In the genomic region with DNA sequence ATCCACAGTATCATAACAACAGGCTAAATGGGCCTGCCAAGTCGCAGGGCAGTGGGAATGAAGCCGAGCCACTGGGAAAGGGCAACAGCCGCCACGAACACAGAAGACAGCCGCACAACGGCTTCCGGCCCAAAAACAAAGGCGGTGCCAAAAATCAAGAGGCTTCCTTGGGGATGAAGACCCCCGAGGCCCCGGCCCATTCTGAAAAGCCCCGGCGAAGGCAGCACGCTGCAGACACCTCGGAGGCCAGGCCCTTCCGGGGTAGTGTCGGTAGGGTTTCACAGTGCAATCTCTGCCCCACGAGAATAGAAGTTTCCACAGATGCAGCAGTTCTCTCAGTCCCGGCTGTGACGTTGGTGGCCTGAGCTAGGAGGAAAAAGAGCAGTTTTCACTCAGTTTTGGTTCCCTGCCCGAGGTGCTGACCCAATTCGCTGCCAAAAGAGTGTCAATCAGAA, we compare ENCODE assay signal across 2 cellular contexts.
TF ChIP-seq lines count a peak whose summit lies in the region.

No MANE protein-coding gene starts in this region.

TF ChIP-seq in endothelial cell of umbilical vein, 7 proteins besides CTCF, POLR2A, EP300 and RAD21:
- no peak for TF ChIP-seq JUN (IDR thresholded peaks at IDR 0.05; ENCODE audit: borderline replicate concordance, insufficient read depth, insufficient read length, low read depth)
- no peak for TF ChIP-seq EZH2 (IDR thresholded peaks at IDR 0.05; ENCODE audit: borderline replicate concordance, low read depth, low read length, severe bottlenecking)
- TF ChIP-seq MYC (IDR thresholded peaks at IDR 0.05; ENCODE audit: low read depth, low read length): no peak
- no peak for TF ChIP-seq GATA2 (IDR thresholded peaks at IDR 0.05; ENCODE audit: insufficient read depth, insufficient read length, low read depth, low read length)
- no peak for TF ChIP-seq FOS (IDR thresholded peaks at IDR 0.05; ENCODE audit: borderline replicate concordance, insufficient read depth, low read length)
- no peak for TF ChIP-seq POLR2AphosphoS5 (IDR thresholded peaks at IDR 0.05; ENCODE audit: insufficient read depth, low read depth, low read length)
- TF ChIP-seq, protein P1, sequence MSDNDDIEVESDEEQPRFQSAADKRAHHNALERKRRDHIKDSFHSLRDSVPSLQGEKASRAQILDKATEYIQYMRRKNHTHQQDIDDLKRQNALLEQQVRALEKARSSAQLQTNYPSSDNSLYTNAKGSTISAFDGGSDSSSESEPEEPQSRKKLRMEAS (IDR thresholded peaks at IDR 0.05; ENCODE audit: insufficient read depth, insufficient read length): no peak

TF ChIP-seq in HepG2, 621 proteins besides CTCF, POLR2A, EP300 and RAD21:
- TF ChIP-seq ZKSCAN8 (CRISPR knock-in tag; IDR thresholded peaks at IDR 0.05; ENCODE audit: borderline replicate concordance): no peak
- peak; percentile 56 for TF ChIP-seq AGO2 (optimal IDR thresholded peaks at IDR 0.05; ENCODE audit: low read depth, low read length)
- TF ChIP-seq POLR2AphosphoS5 (IDR thresholded peaks at IDR 0.05; ENCODE audit: low read depth, low read length): no peak
- TF ChIP-seq, protein P2, sequence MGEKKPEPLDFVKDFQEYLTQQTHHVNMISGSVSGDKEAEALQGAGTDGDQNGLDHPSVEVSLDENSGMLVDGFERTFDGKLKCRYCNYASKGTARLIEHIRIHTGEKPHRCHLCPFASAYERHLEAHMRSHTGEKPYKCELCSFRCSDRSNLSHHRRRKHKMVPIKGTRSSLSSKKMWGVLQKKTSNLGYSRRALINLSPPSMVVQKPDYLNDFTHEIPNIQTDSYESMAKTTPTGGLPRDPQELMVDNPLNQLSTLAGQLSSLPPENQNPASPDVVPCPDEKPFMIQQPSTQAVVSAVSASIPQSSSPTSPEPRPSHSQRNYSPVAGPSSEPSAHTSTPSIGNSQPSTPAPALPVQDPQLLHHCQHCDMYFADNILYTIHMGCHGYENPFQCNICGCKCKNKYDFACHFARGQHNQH (CRISPR knock-in tag; IDR thresholded peaks at IDR 0.05): no peak
- TF ChIP-seq KDM2A (CRISPR knock-in tag; IDR thresholded peaks at IDR 0.05; ENCODE audit: borderline replicate concordance, low read depth): no peak
- TF ChIP-seq, protein P3, sequence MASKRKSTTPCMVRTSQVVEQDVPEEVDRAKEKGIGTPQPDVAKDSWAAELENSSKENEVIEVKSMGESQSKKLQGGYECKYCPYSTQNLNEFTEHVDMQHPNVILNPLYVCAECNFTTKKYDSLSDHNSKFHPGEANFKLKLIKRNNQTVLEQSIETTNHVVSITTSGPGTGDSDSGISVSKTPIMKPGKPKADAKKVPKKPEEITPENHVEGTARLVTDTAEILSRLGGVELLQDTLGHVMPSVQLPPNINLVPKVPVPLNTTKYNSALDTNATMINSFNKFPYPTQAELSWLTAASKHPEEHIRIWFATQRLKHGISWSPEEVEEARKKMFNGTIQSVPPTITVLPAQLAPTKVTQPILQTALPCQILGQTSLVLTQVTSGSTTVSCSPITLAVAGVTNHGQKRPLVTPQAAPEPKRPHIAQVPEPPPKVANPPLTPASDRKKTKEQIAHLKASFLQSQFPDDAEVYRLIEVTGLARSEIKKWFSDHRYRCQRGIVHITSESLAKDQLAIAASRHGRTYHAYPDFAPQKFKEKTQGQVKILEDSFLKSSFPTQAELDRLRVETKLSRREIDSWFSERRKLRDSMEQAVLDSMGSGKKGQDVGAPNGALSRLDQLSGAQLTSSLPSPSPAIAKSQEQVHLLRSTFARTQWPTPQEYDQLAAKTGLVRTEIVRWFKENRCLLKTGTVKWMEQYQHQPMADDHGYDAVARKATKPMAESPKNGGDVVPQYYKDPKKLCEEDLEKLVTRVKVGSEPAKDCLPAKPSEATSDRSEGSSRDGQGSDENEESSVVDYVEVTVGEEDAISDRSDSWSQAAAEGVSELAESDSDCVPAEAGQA (IDR thresholded peaks at IDR 0.05; ENCODE audit: low read depth): no peak
- TF ChIP-seq, protein P3 (CRISPR knock-in tag; IDR thresholded peaks at IDR 0.05; ENCODE audit: borderline replicate concordance): no peak
- TF ChIP-seq NR2C2 (CRISPR knock-in tag; IDR thresholded peaks at IDR 0.05; ENCODE audit: borderline replicate concordance): no peak
- TF ChIP-seq RBM22 (optimal IDR thresholded peaks at IDR 0.05; ENCODE audit: low read length): peak; percentile 87
- TF ChIP-seq FOSL2 (CRISPR knock-in tag; IDR thresholded peaks at IDR 0.05): no peak
- TF ChIP-seq, protein P4, sequence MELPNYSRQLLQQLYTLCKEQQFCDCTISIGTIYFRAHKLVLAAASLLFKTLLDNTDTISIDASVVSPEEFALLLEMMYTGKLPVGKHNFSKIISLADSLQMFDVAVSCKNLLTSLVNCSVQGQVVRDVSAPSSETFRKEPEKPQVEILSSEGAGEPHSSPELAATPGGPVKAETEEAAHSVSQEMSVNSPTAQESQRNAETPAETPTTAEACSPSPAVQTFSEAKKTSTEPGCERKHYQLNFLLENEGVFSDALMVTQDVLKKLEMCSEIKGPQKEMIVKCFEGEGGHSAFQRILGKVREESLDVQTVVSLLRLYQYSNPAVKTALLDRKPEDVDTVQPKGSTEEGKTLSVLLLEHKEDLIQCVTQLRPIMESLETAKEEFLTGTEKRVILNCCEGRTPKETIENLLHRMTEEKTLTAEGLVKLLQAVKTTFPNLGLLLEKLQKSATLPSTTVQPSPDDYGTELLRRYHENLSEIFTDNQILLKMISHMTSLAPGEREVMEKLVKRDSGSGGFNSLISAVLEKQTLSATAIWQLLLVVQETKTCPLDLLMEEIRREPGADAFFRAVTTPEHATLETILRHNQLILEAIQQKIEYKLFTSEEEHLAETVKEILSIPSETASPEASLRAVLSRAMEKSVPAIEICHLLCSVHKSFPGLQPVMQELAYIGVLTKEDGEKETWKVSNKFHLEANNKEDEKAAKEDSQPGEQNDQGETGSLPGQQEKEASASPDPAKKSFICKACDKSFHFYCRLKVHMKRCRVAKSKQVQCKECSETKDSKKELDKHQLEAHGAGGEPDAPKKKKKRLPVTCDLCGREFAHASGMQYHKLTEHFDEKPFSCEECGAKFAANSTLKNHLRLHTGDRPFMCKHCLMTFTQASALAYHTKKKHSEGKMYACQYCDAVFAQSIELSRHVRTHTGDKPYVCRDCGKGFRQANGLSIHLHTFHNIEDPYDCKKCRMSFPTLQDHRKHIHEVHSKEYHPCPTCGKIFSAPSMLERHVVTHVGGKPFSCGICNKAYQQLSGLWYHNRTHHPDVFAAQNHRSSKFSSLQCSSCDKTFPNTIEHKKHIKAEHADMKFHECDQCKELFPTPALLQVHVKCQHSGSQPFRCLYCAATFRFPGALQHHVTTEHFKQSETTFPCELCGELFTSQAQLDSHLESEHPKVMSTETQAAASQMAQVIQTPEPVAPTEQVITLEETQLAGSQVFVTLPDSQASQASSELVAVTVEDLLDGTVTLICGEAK (IDR thresholded peaks at IDR 0.05): no peak
- TF ChIP-seq, protein P4 (CRISPR knock-in tag; IDR thresholded peaks at IDR 0.05): no peak
- no peak for TF ChIP-seq NCOR1 (IDR thresholded peaks at IDR 0.05; ENCODE audit: borderline replicate concordance, low read length)
- no peak for TF ChIP-seq CREM (IDR thresholded peaks at IDR 0.05)
- no peak for TF ChIP-seq CREM (CRISPR knock-in tag; IDR thresholded peaks at IDR 0.05)
TF ChIP-seq in HepG2: peak in this region for 2.
